In the genomic region with DNA sequence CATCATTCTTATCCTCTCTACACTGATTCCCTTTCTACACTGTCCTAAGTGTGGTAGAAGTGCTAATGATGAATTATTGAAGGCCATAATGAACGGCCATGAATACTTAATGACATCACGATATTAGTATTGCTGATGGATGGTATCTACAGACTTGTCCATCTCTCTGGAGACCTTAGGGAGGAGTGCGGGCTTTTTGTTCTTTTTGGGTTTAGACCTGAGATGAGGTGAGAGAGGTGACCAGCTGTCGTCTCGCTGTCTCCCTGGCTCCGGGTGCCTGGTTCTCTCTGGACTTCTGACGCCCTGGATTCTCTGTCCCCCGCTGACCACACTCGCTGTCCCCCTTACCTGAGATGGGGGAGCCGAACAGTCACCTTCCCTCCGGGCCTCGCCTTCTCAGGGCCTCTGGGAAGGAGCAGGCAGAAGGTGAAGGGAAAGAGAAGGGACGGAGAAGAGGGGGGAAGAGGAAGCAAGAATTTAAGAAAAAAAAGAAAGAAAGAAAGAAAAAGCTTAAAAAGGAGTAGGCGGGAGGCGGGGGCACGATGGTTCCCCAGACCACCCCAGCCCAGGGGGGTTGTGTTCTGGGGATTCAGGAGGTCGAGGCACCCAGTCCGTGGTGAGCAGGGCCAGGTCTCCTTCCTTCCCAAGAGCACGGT, we compare ENCODE assay signal across 1 cellular context.
TF ChIP-seq lines count a peak whose summit lies in the region.

No MANE protein-coding gene starts in this region.

TF ChIP-seq in SK-N-SH, 30 proteins besides CTCF, POLR2A, EP300 and RAD21 (continued from another document):
- TF ChIP-seq, protein P1, sequence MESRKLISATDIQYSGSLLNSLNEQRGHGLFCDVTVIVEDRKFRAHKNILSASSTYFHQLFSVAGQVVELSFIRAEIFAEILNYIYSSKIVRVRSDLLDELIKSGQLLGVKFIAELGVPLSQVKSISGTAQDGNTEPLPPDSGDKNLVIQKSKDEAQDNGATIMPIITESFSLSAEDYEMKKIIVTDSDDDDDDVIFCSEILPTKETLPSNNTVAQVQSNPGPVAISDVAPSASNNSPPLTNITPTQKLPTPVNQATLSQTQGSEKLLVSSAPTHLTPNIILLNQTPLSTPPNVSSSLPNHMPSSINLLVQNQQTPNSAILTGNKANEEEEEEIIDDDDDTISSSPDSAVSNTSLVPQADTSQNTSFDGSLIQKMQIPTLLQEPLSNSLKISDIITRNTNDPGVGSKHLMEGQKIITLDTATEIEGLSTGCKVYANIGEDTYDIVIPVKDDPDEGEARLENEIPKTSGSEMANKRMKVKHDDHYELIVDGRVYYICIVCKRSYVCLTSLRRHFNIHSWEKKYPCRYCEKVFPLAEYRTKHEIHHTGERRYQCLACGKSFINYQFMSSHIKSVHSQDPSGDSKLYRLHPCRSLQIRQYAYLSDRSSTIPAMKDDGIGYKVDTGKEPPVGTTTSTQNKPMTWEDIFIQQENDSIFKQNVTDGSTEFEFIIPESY (IDR thresholded peaks at IDR 0.05; ENCODE audit: borderline replicate concordance, low read depth): peak; percentile 49; the same call in 1 of the 2 replicates
- no peak for TF ChIP-seq NRF1 (IDR thresholded peaks at IDR 0.05; ENCODE audit: low read depth, low read length)
- TF ChIP-seq, protein P2, sequence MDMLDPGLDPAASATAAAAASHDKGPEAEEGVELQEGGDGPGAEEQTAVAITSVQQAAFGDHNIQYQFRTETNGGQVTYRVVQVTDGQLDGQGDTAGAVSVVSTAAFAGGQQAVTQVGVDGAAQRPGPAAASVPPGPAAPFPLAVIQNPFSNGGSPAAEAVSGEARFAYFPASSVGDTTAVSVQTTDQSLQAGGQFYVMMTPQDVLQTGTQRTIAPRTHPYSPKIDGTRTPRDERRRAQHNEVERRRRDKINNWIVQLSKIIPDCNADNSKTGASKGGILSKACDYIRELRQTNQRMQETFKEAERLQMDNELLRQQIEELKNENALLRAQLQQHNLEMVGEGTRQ (IDR thresholded peaks at IDR 0.05; ENCODE audit: borderline replicate concordance, low read depth, low read length): no peak
- TF ChIP-seq FOXJ3 (CRISPR knock-in tag; IDR thresholded peaks at IDR 0.05): no peak
- no peak for TF ChIP-seq CHD2 (IDR thresholded peaks at IDR 0.05; ENCODE audit: low read length, partially characterized antibody)
- TF ChIP-seq YY1 (IDR thresholded peaks at IDR 0.05; ENCODE audit: low read depth): no peak
- no peak for TF ChIP-seq TCF12 (IDR thresholded peaks at IDR 0.05)
- TF ChIP-seq TEAD4 (IDR thresholded peaks at IDR 0.05; ENCODE audit: borderline replicate concordance, insufficient read depth): no peak
- TF ChIP-seq JUND (IDR thresholded peaks at IDR 0.05): peak; percentile 42; the same call in 1 of the 2 replicates
- TF ChIP-seq RXRA (IDR thresholded peaks at IDR 0.05; ENCODE audit: borderline replicate concordance, low read depth): no peak
